ENCODE assay signal across 9 cellular contexts in genomic region chr4:5998333-5998936, GRCh38. TPM values are rescaled to one million over a fixed set of nuclear protein-coding genes. Genes with fewer than 3 reads are reported as not detected.
A peak's percentile ranks its signal among the peaks of the same experiment; 100 is the strongest.
DNase-seq lines count a peak whose midpoint lies in the region; ATAC-seq and TF ChIP-seq lines count a peak whose summit lies in the region.
"Had no signal": no experiment of that assay in that cellular context is flagged by ENCODE, and none has a peak within 500 bp of the region (broad histone marks: within the 10 kb centered on the region; RNA-seq: fewer than 3 reads in every experiment).

No MANE protein-coding gene starts in this region.

- ATAC-seq in GM18870 (IDR thresholded peaks at IDR 0.05; ENCODE audit: unreplicated experiment) = peak; percentile 63
- ATAC-seq in HG03442 (IDR thresholded peaks at IDR 0.05; ENCODE audit: unreplicated experiment) = peak; percentile 74

- H3K36me3 ChIP-seq in neural progenitor cell = no peaks in the 10 kb centered on the region
- H3K36me3 ChIP-seq: SJSA1 had no signal

- peak; percentile 81 for TF ChIP-seq CTCF in fibroblast of the aortic adventitia (IDR thresholded peaks at IDR 0.05; ENCODE audit: insufficient read depth, low read length)
- peak; percentile 99 for TF ChIP-seq CTCF in neural progenitor cell (IDR thresholded peaks at IDR 0.05)
- peak; percentile 98 for TF ChIP-seq CTCF in type B pancreatic cell (conservative IDR thresholded peaks at IDR 0.05)

- peak in 11 of 14 donors; percentile 7 to 56 (median 29) for DNase-seq in C1 segment of cervical spinal cord (lab: John Stamatoyannopoulos, UW)
- peak; percentile 80 for DNase-seq in NCI-H82 (lab: John Stamatoyannopoulos, UW)
- peak; percentile 29 for DNase-seq in activated T-cell treated with anti-CD3 and anti-CD28 coated beads for 48 hours (ENCODE audit: low read depth)
- DNase-seq in fibroblast of the aortic adventitia (ENCODE audit: low read depth) = peak; percentile 50
- DNase-seq in neural progenitor cell (ENCODE audit: low spot score) = peak; percentile 90
- DNase-seq in type B pancreatic cell (ENCODE audit: extremely low spot score, unreplicated experiment) = no peak

- peaks cover 2% of the 10 kb centered on the region for H3F3A ChIP-seq in neural progenitor cell (ENCODE audit: low read depth)

- H3K27me3 Mint-ChIP-seq in neural progenitor cell (ENCODE audit: insufficient read depth, low read depth) = peaks cover 14% of the 10 kb centered on the region
- H3K27me3 Mint-ChIP-seq in type B pancreatic cell = peaks cover 41% of the 10 kb centered on the region

- H3K4me1 ChIP-seq in neural progenitor cell = no peaks in the 10 kb centered on the region
- H3K4me1 ChIP-seq: SJSA1 had no signal

- no peaks in the 10 kb centered on the region for H4K20me1 ChIP-seq in neural progenitor cell (ENCODE audit: low read depth)

- H3K27me3 ChIP-seq in neural progenitor cell = no peaks in the 10 kb centered on the region
- H3K27me3 ChIP-seq: SJSA1 had no signal

- H3K79me2 ChIP-seq in neural progenitor cell (ENCODE audit: low read depth) = no peaks in the 10 kb centered on the region

- H3K9me3 ChIP-seq in neural progenitor cell (ENCODE audit: low read depth) = no peaks in the 10 kb centered on the region
- H3K9me3 ChIP-seq: SJSA1 had no signal

- H3K9me3 Mint-ChIP-seq in neural progenitor cell = no peaks in the 10 kb centered on the region
- no peaks in the 10 kb centered on the region for H3K9me3 Mint-ChIP-seq in type B pancreatic cell

- no peak overlapping the region for H3K4me3 Mint-ChIP-seq in neural progenitor cell
- no peak overlapping the region for H3K4me3 Mint-ChIP-seq in type B pancreatic cell

- H3K9ac ChIP-seq in neural progenitor cell = no peak overlapping the region

- no peak overlapping the region for H3K4me2 ChIP-seq in neural progenitor cell

- no peak overlapping the region for H2AFZ ChIP-seq in neural progenitor cell (replicated peaks)

- no peak overlapping the region for H3K27ac ChIP-seq in neural progenitor cell
- H3K27ac ChIP-seq: SJSA1 had no signal

- no peak overlapping the region for H3K27ac Mint-ChIP-seq in neural progenitor cell
- H3K27ac Mint-ChIP-seq in type B pancreatic cell = no peak overlapping the region

- no peak overlapping the region for H3K4me3 ChIP-seq in fibroblast of the aortic adventitia (ENCODE audit: low read depth, low read length)
- no peak overlapping the region for H3K4me3 ChIP-seq in neural progenitor cell
- H3K4me3 ChIP-seq: SJSA1 had no signal

- H3K36me3 Mint-ChIP-seq in neural progenitor cell (no peaks in the 10 kb centered on the region), type B pancreatic cell (no peaks in the 10 kb centered on the region)

- H3K4me1 Mint-ChIP-seq in neural progenitor cell (peaks cover 2% of the 10 kb centered on the region), type B pancreatic cell (ENCODE audit: unreplicated experiment) (no peaks in the 10 kb centered on the region)

RNA-seq across cellular contexts. Expression of gene C4orf50, which starts 19.8 kb away (rescaled TPM):
- total RNA-seq in fibroblast of the aortic adventitia (ENCODE audit: low replicate concordance) (0.08 TPM in 1 of 2 replicates, not detected in the other), neural progenitor cell (ENCODE audit: low replicate concordance) (0.09 and 0.32 TPM in 2 replicates), type B pancreatic cell (ENCODE audit: low replicate concordance) (0.19 and 0.52 TPM in 2 replicates)
- total RNA-seq: SJSA1 had no signal
